ENCODE assay signal across 22 cellular contexts in genomic region chr6:117425431-117426153, GRCh38. TPM values are rescaled to one million over a fixed set of nuclear protein-coding genes. Genes with fewer than 3 reads are reported as not detected.
DNase-seq lines count a peak whose midpoint lies in the region; ATAC-seq and TF ChIP-seq lines count a peak whose summit lies in the region.
"Had no signal": no experiment of that assay in that cellular context is flagged by ENCODE, and none has a peak within 500 bp of the region (broad histone marks: within the 10 kb centered on the region; RNA-seq: fewer than 3 reads in every experiment).

ROS1 (minus strand) TSS chr6:117425942; CDS start chr6:117425656, 286 bp downstream.

- peak within 1 kb of the TSS; percentile 59 for H3K4me3 Mint-ChIP-seq in Calu3 (ENCODE audit: low read depth, unreplicated experiment)
- H3K4me3 Mint-ChIP-seq: H9; naive thymus-derived CD8-positive, alpha-beta T cell; stimulated activated effector memory CD8-positive, alpha-beta T cell treated with anti-CD3 and anti-CD28 coated beads, Interleukin-12 subunit alpha, Interleukin-12 subunit beta, amount 100 ng/mL, for 72 hours had no signal

- in situ Hi-C loops in mammary epithelial cell (cut with MboI; ENCODE audit: low sequenced_read_pairs in 2 of 2): no loop called here

- BruUV-seq in Calu3 (replicated peaks; lab: Mats Ljungman, UMichigan) (TSS peak; percentile 78), mammary epithelial cell (replicated peaks; lab: Mats Ljungman, UMichigan) (no TSS peak)

- H3K4me2 ChIP-seq in mammary epithelial cell (ENCODE audit: insufficient read depth, low read depth, low read length) (peak within 1 kb of the TSS; percentile 12), osteoblast (ENCODE audit: insufficient read depth, low read length) (peak within 1 kb of the TSS; percentile 44)

- H3K4me1 ChIP-seq in mammary epithelial cell (ENCODE audit: insufficient read depth, low read length) (no peaks in the 10 kb centered on the region), osteoblast (ENCODE audit: insufficient read depth, low read length) (peaks cover 14% of the 10 kb centered on the region)
- H3K4me1 ChIP-seq: esophagus squamous epithelium, tibial artery had no signal

- H3K27me3 Mint-ChIP-seq in Calu3 (ENCODE audit: unreplicated experiment): no peaks in the 10 kb centered on the region

- H3K27ac ChIP-seq in mammary epithelial cell (ENCODE audit: insufficient read depth, low read depth, low read length) (peak within 1 kb of the TSS; percentile 26), osteoblast (ENCODE audit: low read depth, low read length) (no peak within 1 kb of the TSS)
- H3K27ac ChIP-seq: esophagus squamous epithelium, Peyer's patch, tibial artery had no signal

- peak within 1 kb of the TSS; percentile 19 to 27 (median 22) for H3K4me3 ChIP-seq in mammary epithelial cell (replicated peaks in 1 of 3; ENCODE audit: insufficient read depth in 1 of 3, low read depth in 2 of 3, low read length in 3 of 3)
- H3K4me3 ChIP-seq in osteoblast (ENCODE audit: insufficient read depth, low read length): no peak within 1 kb of the TSS
- H3K4me3 ChIP-seq: esophagus squamous epithelium, Peyer's patch, tibial artery had no signal

- CTCF ChIA-PET in Calu3 (lab: Charles Lee) (interaction anchor here (0.8 to 2.2 kb wide), 6 partner anchors 9 to 177 kb away, joined by 3 to 18 read pairs (median 4); partner anchors contain the start of gene GOPC), mammary epithelial cell (lab: Charles Lee; ENCODE audit: low non-redundant PET) (no interaction called here)

- dilution Hi-C loops in mammary epithelial cell (cut with HindIII; ENCODE audit: low sequenced_read_pairs): no loop called here

- no peaks in the 10 kb centered on the region for H4K20me1 ChIP-seq in mammary epithelial cell (ENCODE audit: insufficient read depth, low read length)
- no peaks in the 10 kb centered on the region for H4K20me1 ChIP-seq in osteoblast (ENCODE audit: insufficient read depth, low read length)

- intact Hi-C loops in Calu3 (cut with micrococcal nuclease; ENCODE audit: unreplicated experiment) (loop anchor here (2.0 kb wide), 1 partner anchor 23 kb away; no protein-coding TSS in a partner anchor), mammary epithelial cell (cut with micrococcal nuclease) (no loop called here)

- no peak for ATAC-seq in GM21825 (IDR thresholded peaks at IDR 0.05; ENCODE audit: unreplicated experiment)
- ATAC-seq: naive thymus-derived CD8-positive, alpha-beta T cell; stimulated activated effector memory CD8-positive, alpha-beta T cell treated with anti-CD3 and anti-CD28 coated beads, Interleukin-12 subunit alpha, Interleukin-12 subunit beta, amount 100 ng/mL, for 72 hours had no signal

- TF ChIP-seq CTCF in Calu3 (IDR thresholded peaks at IDR 0.05; ENCODE audit: unreplicated experiment) (no peak), mammary epithelial cell (conservative IDR thresholded peaks at IDR 0.05 in 1 of 2, IDR thresholded peaks at IDR 0.05 in 1 of 2; ENCODE audit: extremely low read depth in 1 of 2, insufficient read depth in 1 of 2, low read depth in 1 of 2, low read length in 2 of 2) (no peak), osteoblast (IDR thresholded peaks at IDR 0.05; ENCODE audit: extremely low read depth, low read depth, low read length) (no peak)

- H3K36me3 ChIP-seq in mammary epithelial cell (ENCODE audit: insufficient read depth, low read length): no peaks in the 10 kb centered on the region
- H3K36me3 ChIP-seq in osteoblast (ENCODE audit: insufficient read depth, low read length): no peaks in the 10 kb centered on the region
- H3K36me3 ChIP-seq: esophagus squamous epithelium, Peyer's patch, tibial artery had no signal

- peaks cover 56% of the 10 kb centered on the region for H3K4me1 Mint-ChIP-seq in Calu3 (ENCODE audit: low read depth, unreplicated experiment)
- H3K4me1 Mint-ChIP-seq: H9; naive thymus-derived CD8-positive, alpha-beta T cell; stimulated activated effector memory CD8-positive, alpha-beta T cell treated with anti-CD3 and anti-CD28 coated beads, Interleukin-12 subunit alpha, Interleukin-12 subunit beta, amount 100 ng/mL, for 72 hours had no signal

- DNase-seq in Calu3 (peak; percentile 26), MV-4-11 (lab: John Stamatoyannopoulos, UW) (peak; percentile 52), mammary epithelial cell (peak; percentile 25), osteoblast (ENCODE audit: insufficient read length, low spot score, missing footprints) (no peak), hypothalamus (lab: John Stamatoyannopoulos, UW) (no peak), T-helper 9 cell (no peak), NCI-H1694 treated with DMSO at 0.1 percent for 48 hours (lab: John Stamatoyannopoulos, UW) (no peak)
- DNase-seq: amygdala; cerebellar nuclear complex; effector memory CD4-positive, alpha-beta T cell; esophagus squamous epithelium; H9; KBM-7; naive thymus-derived CD8-positive, alpha-beta T cell; NCI-H1105 treated with DMSO at 0.1 percent for 48 hours; NCI-H82; Peyer's patch; posterior cingulate gyrus; tibial artery had no signal

- H3K9ac ChIP-seq in mammary epithelial cell (ENCODE audit: insufficient read depth, low read length): peak within 1 kb of the TSS; percentile 17

- H2AFZ ChIP-seq in mammary epithelial cell (ENCODE audit: low read depth, low read length): peak within 1 kb of the TSS; percentile 21
- H2AFZ ChIP-seq in osteoblast (ENCODE audit: low read length): peak within 1 kb of the TSS; percentile 54

- no peaks in the 10 kb centered on the region for H3K36me3 Mint-ChIP-seq in Calu3 (ENCODE audit: insufficient read depth, unreplicated experiment)
- H3K36me3 Mint-ChIP-seq: naive thymus-derived CD8-positive, alpha-beta T cell; stimulated activated effector memory CD8-positive, alpha-beta T cell treated with anti-CD3 and anti-CD28 coated beads, Interleukin-12 subunit alpha, Interleukin-12 subunit beta, amount 100 ng/mL, for 72 hours had no signal

- H3K27ac Mint-ChIP-seq in Calu3 (ENCODE audit: unreplicated experiment): peak within 1 kb of the TSS; percentile 87
- H3K27ac Mint-ChIP-seq: H9; stimulated activated effector memory CD8-positive, alpha-beta T cell treated with anti-CD3 and anti-CD28 coated beads, Interleukin-12 subunit alpha, Interleukin-12 subunit beta, amount 100 ng/mL, for 72 hours had no signal

- H3K9me3 Mint-ChIP-seq in Calu3 (ENCODE audit: low read depth, unreplicated experiment): no peaks in the 10 kb centered on the region
- H3K9me3 Mint-ChIP-seq: H9; naive thymus-derived CD8-positive, alpha-beta T cell; stimulated activated effector memory CD8-positive, alpha-beta T cell treated with anti-CD3 and anti-CD28 coated beads, Interleukin-12 subunit alpha, Interleukin-12 subunit beta, amount 100 ng/mL, for 72 hours had no signal

- no peaks in the 10 kb centered on the region for H3K9me3 ChIP-seq in mammary epithelial cell (replicated peaks; ENCODE audit: insufficient read depth, low read length)
- H3K9me3 ChIP-seq in osteoblast (ENCODE audit: low read depth, low read length): no peaks in the 10 kb centered on the region
- H3K9me3 ChIP-seq: esophagus squamous epithelium, Peyer's patch, tibial artery had no signal

- H3K79me2 ChIP-seq in mammary epithelial cell (ENCODE audit: insufficient read depth, low read length) (no peaks in the 10 kb centered on the region), osteoblast (ENCODE audit: insufficient read depth, low read length) (no peaks in the 10 kb centered on the region)

- H3K27me3 ChIP-seq in mammary epithelial cell (ENCODE audit: insufficient read depth, low read length) (no peaks in the 10 kb centered on the region), osteoblast (ENCODE audit: insufficient read depth, low read length) (no peaks in the 10 kb centered on the region)
- H3K27me3 ChIP-seq: esophagus squamous epithelium, Peyer's patch, tibial artery had no signal

- whole genome bisulfite sequencing in mammary epithelial cell (ENCODE audit: low coverage, missing lambda C conversion rate): 75% methylated on average over 6 of the region's 6 CpGs

RNA-seq across cellular contexts. Expression of gene ROS1, which starts in this region (rescaled TPM):
- total RNA-seq in Calu3 (2022) (5.1 and 8.1 TPM in 2 replicates), mammary epithelial cell (1 to 10 TPM; 1.5 to 5.2 TPM), osteoblast (0.59 and 1.4 TPM in 2 replicates)
- 6.9 TPM for polyA plus RNA-seq in mammary epithelial cell
- 10.9 TPM for polyA minus RNA-seq in mammary epithelial cell
- total RNA-seq: esophagus squamous epithelium; H9; lung microvascular endothelial cell; naive thymus-derived CD8-positive, alpha-beta T cell had no signal
- polyA plus RNA-seq: naive thymus-derived CD8-positive, alpha-beta T cell had no signal

Comparison
In these comparisons a context has a peak if more than half of its experiments do, and no peak if none do; other contexts are left out.
1. DNase-seq: peak in Calu3 (single experiment), MV-4-11 (single experiment) and mammary epithelial cell (single experiment); none in osteoblast (single experiment), hypothalamus (0 of 51), T-helper 9 cell (single experiment) and NCI-H1694 treated with DMSO at 0.1 percent for 48 hours (single experiment).